In the genomic region with DNA sequence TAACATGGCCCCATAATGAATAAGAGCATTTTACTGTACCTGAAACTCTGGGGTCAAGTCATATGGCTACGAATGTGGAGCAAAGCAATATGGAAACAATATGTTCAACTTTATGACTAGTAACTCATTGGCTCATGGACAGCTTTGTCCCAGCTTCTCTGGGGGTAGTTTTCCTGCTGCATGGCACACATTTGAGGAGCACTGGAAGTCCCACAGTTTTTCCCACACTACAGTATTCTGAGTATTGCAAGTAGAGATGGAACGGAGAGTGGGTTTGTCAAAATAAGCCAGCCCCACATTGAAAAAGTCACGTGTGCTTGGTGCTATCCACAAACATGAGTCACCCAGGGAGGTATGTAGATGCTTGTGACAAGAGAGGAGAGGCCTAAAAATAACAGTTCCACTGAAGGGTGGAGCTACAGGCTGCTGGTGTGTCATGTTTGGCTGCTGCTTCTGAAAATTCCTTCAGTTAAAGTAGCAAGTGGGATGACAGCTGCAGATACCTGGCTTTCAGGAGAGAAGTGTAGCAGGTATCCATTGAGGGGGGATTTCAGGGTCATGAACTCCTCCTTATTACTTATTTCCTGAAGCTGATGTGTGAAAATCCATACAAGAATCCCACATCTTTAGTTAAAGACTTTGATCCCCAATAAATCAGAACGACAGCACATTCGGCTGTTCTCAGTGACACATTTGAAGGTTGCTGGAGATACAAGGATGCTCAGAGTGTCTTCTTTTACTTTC, we compare ENCODE assay signal across 8 cellular contexts. TPM values are rescaled to one million over a fixed set of nuclear protein-coding genes. Genes with fewer than 3 reads are reported as not detected.
DNase-seq lines count a peak whose midpoint lies in the region; ATAC-seq and TF ChIP-seq lines count a peak whose summit lies in the region.

No MANE protein-coding gene starts in this region.

- H3K9me3 Mint-ChIP-seq in naive thymus-derived CD4-positive, alpha-beta T cell = peaks cover 0 to 13% (median 2%) of the 10 kb centered on the region in 11 donors
- H3K9me3 Mint-ChIP-seq in WTC11 = no peaks in the 10 kb centered on the region

- POLR2A ChIA-PET in naive thymus-derived CD4-positive, alpha-beta T cell (lab: Charles Lee) = no interaction called here
- POLR2A ChIA-PET in WTC11 (lab: Charles Lee) = no interaction called here

- H3K4me3 ChIP-seq in AG10803 (ENCODE audit: low read length) (no peak overlapping the region; the same call in 1 of the 2 replicates), epithelial cell of esophagus (ENCODE audit: low read length) (no peak overlapping the region)
- H3K4me3 ChIP-seq in naive thymus-derived CD4-positive, alpha-beta T cell (ENCODE audit: low read length) = no peak overlapping the region

- intact Hi-C loops in naive thymus-derived CD4-positive, alpha-beta T cell (cut with micrococcal nuclease) = no loop called here

- TF ChIP-seq CTCF in AG10803 (conservative IDR thresholded peaks at IDR 0.05; ENCODE audit: low read length) = no peak
- no peak for TF ChIP-seq CTCF in epithelial cell of esophagus (IDR thresholded peaks at IDR 0.05; ENCODE audit: insufficient read depth, low read depth, low read length, missing control alignments)
- no peak for TF ChIP-seq CTCF in WTC11 (IDR thresholded peaks at IDR 0.05)

- H3K27ac Mint-ChIP-seq in naive thymus-derived CD4-positive, alpha-beta T cell = no peak overlapping the region
- H3K27ac Mint-ChIP-seq in WTC11 = no peak overlapping the region

- peaks cover 0 to 4% (median 0%) of the 10 kb centered on the region in 5 donors for H3K36me3 Mint-ChIP-seq in naive thymus-derived CD4-positive, alpha-beta T cell
- peaks cover 2% of the 10 kb centered on the region; the same call in 1 of the 2 replicates for H3K36me3 Mint-ChIP-seq in WTC11

- H3K4me3 Mint-ChIP-seq in naive thymus-derived CD4-positive, alpha-beta T cell = no peak overlapping the region
- H3K4me3 Mint-ChIP-seq in WTC11 = no peak overlapping the region

- no peak overlapping the region for H3K27ac ChIP-seq in naive thymus-derived CD4-positive, alpha-beta T cell (ENCODE audit: low read depth, low read length)

- peak; percentile 80 for ATAC-seq in naive thymus-derived CD4-positive, alpha-beta T cell
- no peak for ATAC-seq in WTC11
- no peak for ATAC-seq in GM18517 (IDR thresholded peaks at IDR 0.05; ENCODE audit: unreplicated experiment)

- no peaks in the 10 kb centered on the region for H3K9me3 ChIP-seq in naive thymus-derived CD4-positive, alpha-beta T cell (ENCODE audit: control insufficient read depth in 2 of 3, low read length in 3 of 3)

- peaks cover 0 to 2% (median 0%) of the 10 kb centered on the region in 7 donors for H3K4me1 Mint-ChIP-seq in naive thymus-derived CD4-positive, alpha-beta T cell
- peaks cover 24% of the 10 kb centered on the region for H3K4me1 Mint-ChIP-seq in WTC11

- DNase-seq in AG10803 (ENCODE audit: low read depth) (peak; percentile 96), NCI-H460 (ENCODE audit: extremely low read depth, low read depth) (peak; percentile 79), epithelial cell of esophagus (ENCODE audit: low read depth) (peak; percentile 97), GM19240 (ENCODE audit: insufficient read length, low spot score) (no peak), NCI-H2107 treated with DMSO at 0.1 percent for 48 hours (lab: John Stamatoyannopoulos, UW; ENCODE audit: unreplicated experiment) (no peak), WTC11 (ENCODE audit: low spot score) (no peak)
- no peak for DNase-seq in naive thymus-derived CD4-positive, alpha-beta T cell

- H3K27me3 ChIP-seq in naive thymus-derived CD4-positive, alpha-beta T cell (ENCODE audit: control insufficient read depth in 2 of 2, insufficient read depth in 2 of 2, low read length in 2 of 2) = no peaks in the 10 kb centered on the region

- CTCF ChIA-PET in naive thymus-derived CD4-positive, alpha-beta T cell (lab: Charles Lee) = no interaction called here
- CTCF ChIA-PET in WTC11 (lab: Charles Lee) = no interaction called here

- peaks cover 0 to 15% of the 10 kb centered on the region in 2 donors for H3K4me1 ChIP-seq in naive thymus-derived CD4-positive, alpha-beta T cell (ENCODE audit: control insufficient read depth in 2 of 2, insufficient read depth in 2 of 2, low read length in 2 of 2)

- H3K36me3 ChIP-seq in naive thymus-derived CD4-positive, alpha-beta T cell (ENCODE audit: control insufficient read depth in 2 of 3, insufficient read depth in 3 of 3, low read length in 3 of 3) = no peaks in the 10 kb centered on the region

- no peaks in the 10 kb centered on the region for H3K27me3 Mint-ChIP-seq in naive thymus-derived CD4-positive, alpha-beta T cell
- H3K27me3 Mint-ChIP-seq in WTC11 (ENCODE audit: low read depth) = no peaks in the 10 kb centered on the region; the same call in 1 of the 2 replicates

TF ChIP-seq in WTC11, 78 proteins besides CTCF, POLR2A, EP300 and RAD21 (continues in another document):
- TF ChIP-seq SMAD4 (CRISPR knock-in tag; IDR thresholded peaks at IDR 0.05) (no peak), GRHL2 (CRISPR knock-in tag; IDR thresholded peaks at IDR 0.05; ENCODE audit: insufficient replicate concordance, severe bottlenecking) (no peak), IRF1 (CRISPR knock-in tag; IDR thresholded peaks at IDR 0.05) (no peak), GABPB1 (CRISPR knock-in tag; IDR thresholded peaks at IDR 0.05) (no peak), IRF2 (CRISPR knock-in tag; IDR thresholded peaks at IDR 0.05; ENCODE audit: borderline replicate concordance, low read depth) (no peak), ETV6 (CRISPR knock-in tag; IDR thresholded peaks at IDR 0.05) (no peak), NFYB (CRISPR knock-in tag; conservative IDR thresholded peaks at IDR 0.05; ENCODE audit: low read depth) (no peak), ARID4B (CRISPR knock-in tag; IDR thresholded peaks at IDR 0.05; ENCODE audit: borderline replicate concordance) (no peak), JAZF1 (CRISPR knock-in tag; IDR thresholded peaks at IDR 0.05) (no peak)
- TF ChIP-seq, protein P1, sequence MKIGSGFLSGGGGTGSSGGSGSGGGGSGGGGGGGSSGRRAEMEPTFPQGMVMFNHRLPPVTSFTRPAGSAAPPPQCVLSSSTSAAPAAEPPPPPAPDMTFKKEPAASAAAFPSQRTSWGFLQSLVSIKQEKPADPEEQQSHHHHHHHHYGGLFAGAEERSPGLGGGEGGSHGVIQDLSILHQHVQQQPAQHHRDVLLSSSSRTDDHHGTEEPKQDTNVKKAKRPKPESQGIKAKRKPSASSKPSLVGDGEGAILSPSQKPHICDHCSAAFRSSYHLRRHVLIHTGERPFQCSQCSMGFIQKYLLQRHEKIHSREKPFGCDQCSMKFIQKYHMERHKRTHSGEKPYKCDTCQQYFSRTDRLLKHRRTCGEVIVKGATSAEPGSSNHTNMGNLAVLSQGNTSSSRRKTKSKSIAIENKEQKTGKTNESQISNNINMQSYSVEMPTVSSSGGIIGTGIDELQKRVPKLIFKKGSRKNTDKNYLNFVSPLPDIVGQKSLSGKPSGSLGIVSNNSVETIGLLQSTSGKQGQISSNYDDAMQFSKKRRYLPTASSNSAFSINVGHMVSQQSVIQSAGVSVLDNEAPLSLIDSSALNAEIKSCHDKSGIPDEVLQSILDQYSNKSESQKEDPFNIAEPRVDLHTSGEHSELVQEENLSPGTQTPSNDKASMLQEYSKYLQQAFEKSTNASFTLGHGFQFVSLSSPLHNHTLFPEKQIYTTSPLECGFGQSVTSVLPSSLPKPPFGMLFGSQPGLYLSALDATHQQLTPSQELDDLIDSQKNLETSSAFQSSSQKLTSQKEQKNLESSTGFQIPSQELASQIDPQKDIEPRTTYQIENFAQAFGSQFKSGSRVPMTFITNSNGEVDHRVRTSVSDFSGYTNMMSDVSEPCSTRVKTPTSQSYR (CRISPR knock-in tag; IDR thresholded peaks at IDR 0.05) = no peak

RNA-seq across cellular contexts. Expression of gene CTAGE1, which starts 48.3 kb away (rescaled TPM):
- not detected in 2 replicates for total RNA-seq in NCI-H460 (2014; rRNA removed; shearing (Covaris generic))
- polyA plus RNA-seq in NCI-H460 (2014; cell fraction: nucleus; rRNA removed) = not detected in 2 replicates
- total RNA-seq in naive thymus-derived CD4-positive, alpha-beta T cell = not detected
- not detected for polyA plus RNA-seq in naive thymus-derived CD4-positive, alpha-beta T cell
- not detected in 3 replicates for total RNA-seq in WTC11 (2021)

Comparison
In these comparisons a context has a peak if more than half of its experiments do, and no peak if none do; other contexts are left out.
1. DNase-seq: peak in AG10803 (single experiment), NCI-H460 (single experiment) and epithelial cell of esophagus (single experiment); none in naive thymus-derived CD4-positive, alpha-beta T cell (0 of 9), GM19240 (single experiment), NCI-H2107 treated with DMSO at 0.1 percent for 48 hours (single experiment) and WTC11 (single experiment).